9 cellular contexts compared by ENCODE assay signal in genomic region chr22:50523806-50524663, GRCh38. TPM values are rescaled to one million over a fixed set of nuclear protein-coding genes. Genes with fewer than 3 reads are reported as not detected.
DNase-seq lines count a peak whose midpoint lies in the region; ATAC-seq and TF ChIP-seq lines count a peak whose summit lies in the region.
"Had no signal": no experiment of that assay in that cellular context is flagged by ENCODE, and none has a peak within 500 bp of the region (broad histone marks: within the 10 kb centered on the region; RNA-seq: fewer than 3 reads in every experiment).

No MANE protein-coding gene starts in this region.

- H3K36me3 ChIP-seq in esophagus squamous epithelium = peaks cover 25 to 51% (median 28%) of the 10 kb centered on the region in 3 donors
- peaks cover 28 to 52% (median 35%) of the 10 kb centered on the region in 4 donors for H3K36me3 ChIP-seq in sigmoid colon

- DNase-seq in RPMI8226 = peak; percentile 41
- no peak for DNase-seq in esophagus squamous epithelium (lab: John Stamatoyannopoulos, UW)
- DNase-seq in sigmoid colon = peak; percentile 69
- no peak for DNase-seq in NOMO-1 (lab: John Stamatoyannopoulos, UW; ENCODE audit: unreplicated experiment in 2 of 2)
- no peak for DNase-seq in NCI-H226
- no peak for DNase-seq in midbrain (lab: John Stamatoyannopoulos, UW)

- H3K4me3 ChIP-seq in GM12875 (ENCODE audit: low read depth, low read length) (peak overlapping the region; percentile 89), esophagus squamous epithelium (peak overlapping the region; percentile 55 to 84 (median 67)), sigmoid colon (peak overlapping the region; percentile 48 to 81 (median 74))

- H3K4me1 ChIP-seq in esophagus squamous epithelium (peaks cover 32 to 57% (median 36%) of the 10 kb centered on the region in 3 donors), sigmoid colon (peaks cover 0 to 43% (median 26%) of the 10 kb centered on the region in 4 donors)

- intact Hi-C loops in esophagus squamous epithelium (cut with DNase I) (loop anchor here (10.0 kb wide), 1 partner anchor 91 kb away; no protein-coding TSS in a partner anchor), sigmoid colon (cut with DNase I) (loop anchor here (2.0 kb wide), 1 partner anchor 15 kb away; the partner anchor contains the start of gene NCAPH2)

- TF ChIP-seq CTCF in GM12875 (IDR thresholded peaks at IDR 0.05; ENCODE audit: borderline replicate concordance, insufficient read depth, low read depth, low read length) (no peak), esophagus squamous epithelium (IDR thresholded peaks at IDR 0.05) (no peak), sigmoid colon (IDR thresholded peaks at IDR 0.05) (no peak)

- 71 to 73% methylated on average over 8 to 9 of the region's 25 CpGs for WGBS in esophagus squamous epithelium, 2 donors
- WGBS in sigmoid colon, 2 donors = 30 to 72% methylated on average over 25 of the region's 25 CpGs

- H3K27me3 ChIP-seq in esophagus squamous epithelium (no peaks in the 10 kb centered on the region), sigmoid colon (peaks cover 0 to 4% (median under 1%) of the 10 kb centered on the region in 3 donors)

- ATAC-seq in GM21576 (IDR thresholded peaks at IDR 0.05; ENCODE audit: unreplicated experiment) = no peak

- TF ChIP-seq POLR2A in esophagus squamous epithelium (IDR thresholded peaks at IDR 0.05) = no peak
- no peak for TF ChIP-seq POLR2A in sigmoid colon (IDR thresholded peaks at IDR 0.05)

- no peak for TF ChIP-seq EP300 in sigmoid colon (IDR thresholded peaks at IDR 0.05)

- H3K9me3 ChIP-seq in esophagus squamous epithelium (no peaks in the 10 kb centered on the region), sigmoid colon (no peaks in the 10 kb centered on the region)

- peak overlapping the region; percentile 90 to 99 (median 95) for H3K27ac ChIP-seq in esophagus squamous epithelium
- peak overlapping the region in 1 of 4 donors; percentile 94 for H3K27ac ChIP-seq in sigmoid colon

RNA-seq across cellular contexts. Expression of gene SCO2, which starts 1.4 kb away (rescaled TPM):
- total RNA-seq in esophagus squamous epithelium (10 to 100 TPM in 1 of 4 donors, 1 to 10 TPM in 3; 5.1 to 14.9 (median 6.7) TPM), sigmoid colon (1 to 10 TPM in 3 of 4 donors, not detected in 1; 1.3 to 1.8 (median 1.4) TPM)
- 1 to 10 TPM; 3.9 to 5.4 (median 5.1) TPM for polyA plus RNA-seq in sigmoid colon

RNA-seq across cellular contexts. Expression of gene TYMP, which starts 5.8 kb away (rescaled TPM):
- total RNA-seq in esophagus squamous epithelium = 100 to 1,000 TPM in 2 of 4 donors, 10 to 100 TPM in 2; 86.0 to 281 (median 137) TPM
- total RNA-seq in sigmoid colon = 10 to 100 TPM; 20.0 to 44.3 (median 22.5) TPM
- polyA plus RNA-seq in sigmoid colon = 100 to 1,000 TPM in 1 of 3 donors, 10 to 100 TPM in 2; 17.4 to 169 (median 89.5) TPM

RNA-seq across cellular contexts. Expression of gene NCAPH2, which starts 16.0 kb away (rescaled TPM):
- total RNA-seq in esophagus squamous epithelium = 10 to 100 TPM; 30.2 to 42.6 (median 38.5) TPM
- 10 to 100 TPM; 30.7 to 54.0 (median 35.6) TPM for total RNA-seq in sigmoid colon
- 10 to 100 TPM; 20.3 to 45.3 (median 22.2) TPM for polyA plus RNA-seq in sigmoid colon

RNA-seq across cellular contexts. Expression of gene LMF2, which starts 16.5 kb away (rescaled TPM):
- total RNA-seq in esophagus squamous epithelium (10 to 100 TPM; 35.4 to 65.0 (median 46.2) TPM), sigmoid colon (10 to 100 TPM; 24.8 to 52.5 (median 45.3) TPM)
- 10 to 100 TPM in 2 of 3 donors, 1 to 10 TPM in 1; 7.2 to 61.1 (median 11.3) TPM for polyA plus RNA-seq in sigmoid colon

RNA-seq across cellular contexts. Expression of gene KLHDC7B, which starts 21.7 kb away (rescaled TPM):
- total RNA-seq in esophagus squamous epithelium = under 1 TPM; 0.26 to 0.53 (median 0.40) TPM
- total RNA-seq in sigmoid colon = not detected
- polyA plus RNA-seq in sigmoid colon = 1 to 10 TPM in 1 of 3 donors, not detected in 2; 2.0 TPM
- total RNA-seq: temporal lobe had no signal

Comparison
In these comparisons a context has a peak if more than half of its experiments do, and no peak if none do; other contexts are left out.
1. DNase-seq: peak in RPMI8226 (single experiment) and sigmoid colon (single experiment); none in esophagus squamous epithelium (single experiment), NOMO-1 (0 of 2), NCI-H226 (single experiment) and midbrain (single experiment).
2. Peak in every context shown above with its lines, with median percentiles within 50 percentile points of each other: H3K4me3 ChIP-seq.